In genomic region chr1:14733053-14733778, GRCh38 we compare ENCODE assay signal across 9 cellular contexts.
DNase-seq lines count a peak whose midpoint lies in the region.
"Had no signal": no experiment of that assay in that cellular context is flagged by ENCODE, and none has a peak within 500 bp of the region (broad histone marks: within the 10 kb centered on the region; RNA-seq: fewer than 3 reads in every experiment).

No MANE protein-coding gene starts in this region.

- H3K27me3 ChIP-seq in iPS-20b (ENCODE audit: insufficient read depth, low read length) = peaks cover 29% of the 10 kb centered on the region

- DNase-seq in NOMO-1 treated with DMSO at 0.1 percent for 48 hours (lab: John Stamatoyannopoulos, UW; ENCODE audit: unreplicated experiment) = peak; percentile 20
- DNase-seq in NOMO-1 treated with dmso at 0.1 percent for 144 hours (lab: John Stamatoyannopoulos, UW; ENCODE audit: unreplicated experiment) = no peak
- peak; percentile 84 for DNase-seq in SW480 (ENCODE audit: low spot score)
- no peak for DNase-seq in activated effector memory CD4-positive, alpha-beta T cell treated with Interleukin-2 at 50 U/mL for 16 hours
- no peak for DNase-seq in activated CD4-positive, CD25-positive, alpha-beta regulatory T cell (lab: John Stamatoyannopoulos, UW)
- DNase-seq in NCI-H2107 (lab: John Stamatoyannopoulos, UW) = no peak
- no peak for DNase-seq in mesenteric fat pad (ENCODE audit: low spot score)
- DNase-seq: activated CD4-positive, alpha-beta T cell treated with anti-CD3 and anti-CD28 coated beads, Interleukin-2, amount 10 ng/mL, durations not matched to agents 7 days and 5 days had no signal

- H3K4me3 ChIP-seq in iPS-20b (ENCODE audit: low read length) = peak overlapping the region; percentile 43

- H3K4me1 ChIP-seq in iPS-20b (ENCODE audit: insufficient read depth, low read length) = peaks cover 28% of the 10 kb centered on the region

- no peaks in the 10 kb centered on the region for H3K9me3 ChIP-seq in iPS-20b (ENCODE audit: insufficient read depth, low read depth, low read length)

- H3K36me3 ChIP-seq in iPS-20b (ENCODE audit: insufficient read depth, low read depth, low read length) = no peaks in the 10 kb centered on the region

- H3K9ac ChIP-seq in iPS-20b (ENCODE audit: low read depth, low read length) = peak overlapping the region; percentile 9; the same call in 1 of the 2 replicates

- H3K27ac ChIP-seq in iPS-20b (ENCODE audit: low read length) = no peak overlapping the region

Comparison
In these comparisons a context has a peak if more than half of its experiments do, and no peak if none do; other contexts are left out.
1. DNase-seq: peak in NOMO-1 treated with DMSO at 0.1 percent for 48 hours (single experiment) and SW480 (single experiment); none in NOMO-1 treated with dmso at 0.1 percent for 144 hours (single experiment), activated effector memory CD4-positive, alpha-beta T cell treated with Interleukin-2 at 50 U/mL for 16 hours (single experiment), activated CD4-positive, CD25-positive, alpha-beta regulatory T cell (0 of 4), NCI-H2107 (single experiment) and mesenteric fat pad (single experiment).